9 cellular contexts compared by ENCODE assay signal in genomic region chr2:201452856-201453643, GRCh38. TPM values are rescaled to one million over a fixed set of nuclear protein-coding genes. Genes with fewer than 3 reads are reported as not detected.
DNase-seq lines count a peak whose midpoint lies in the region; ATAC-seq and TF ChIP-seq lines count a peak whose summit lies in the region.
"Had no signal": no experiment of that assay in that cellular context is flagged by ENCODE, and none has a peak within 500 bp of the region (broad histone marks: within the 10 kb centered on the region; RNA-seq: fewer than 3 reads in every experiment).

No MANE protein-coding gene starts in this region.

- H3K4me2 ChIP-seq in BLaER1 treated with 17β-estradiol and CSF1 and Interleukin-3, amounts not matched to agents 10 nM and 100 nM = peak overlapping the region; percentile 71 to 97 (median 85)

- no peak for DNase-seq in LNCaP clone FGC (ENCODE audit: low read depth)
- no peak for DNase-seq in colonic mucosa
- no peak for DNase-seq in natural killer cell
- DNase-seq in NCI-H345 treated with DMSO at 0.1 percent for 48 hours (lab: John Stamatoyannopoulos, UW; ENCODE audit: unreplicated experiment) = no peak
- DNase-seq in NCI-H2029 (lab: John Stamatoyannopoulos, UW) = no peak
- no peak for DNase-seq in UCSD-AML1 (lab: John Stamatoyannopoulos, UW; ENCODE audit: unreplicated experiment)
- DNase-seq: activated CD8-positive, alpha-beta memory T cell treated with anti-CD3 and anti-CD28 coated beads, Interleukin-2, amount 50 U/mL, for 48 hours had no signal

- no peaks in the 10 kb centered on the region for H3K27me3 Mint-ChIP-seq in natural killer cell (ENCODE audit: low read depth in 2 of 2)

- H3K4me1 Mint-ChIP-seq in natural killer cell = peaks cover 15 to 25% of the 10 kb centered on the region in 2 donors

- no peak overlapping the region for H3K27ac ChIP-seq in BLaER1 treated with 17β-estradiol and CSF1 and Interleukin-3, amounts not matched to agents 10 nM and 100 nM
- H3K27ac ChIP-seq in colonic mucosa = peak overlapping the region; percentile 87

- peaks cover 0 to 16% (median 1%) of the 10 kb centered on the region in 11 experiments; a peak in 7 of 22 replicates for H3K36me3 ChIP-seq in BLaER1 treated with 17β-estradiol and CSF1 and Interleukin-3, amounts not matched to agents 10 nM and 100 nM
- H3K36me3 ChIP-seq in colonic mucosa = no peaks in the 10 kb centered on the region

- H3K27me3 ChIP-seq in BLaER1 treated with 17β-estradiol and CSF1 and Interleukin-3, amounts not matched to agents 10 nM and 100 nM = no peaks in the 10 kb centered on the region
- H3K27me3 ChIP-seq in colonic mucosa = no peaks in the 10 kb centered on the region

- peak overlapping the region; percentile 91 for H3K4me3 Mint-ChIP-seq in natural killer cell

- H3K36me3 Mint-ChIP-seq in natural killer cell = no peaks in the 10 kb centered on the region

- TF ChIP-seq CTCF in LNCaP clone FGC (IDR thresholded peaks at IDR 0.05; ENCODE audit: control insufficient read depth, extremely low read depth, insufficient read depth) (no peak), colonic mucosa (IDR thresholded peaks at IDR 0.05) (no peak), natural killer cell (IDR thresholded peaks at IDR 0.05) (no peak)

- ATAC-seq in natural killer cell (no peak), HG03439 (IDR thresholded peaks at IDR 0.05; ENCODE audit: unreplicated experiment) (no peak)

- no peaks in the 10 kb centered on the region for H3K9me3 Mint-ChIP-seq in natural killer cell

- peak overlapping the region in 5 of 10 experiments; percentile 74 to 90 (median 85); a peak in 6 of 20 replicates for H3K4me3 ChIP-seq in BLaER1 treated with 17β-estradiol and CSF1 and Interleukin-3, amounts not matched to agents 10 nM and 100 nM
- H3K4me3 ChIP-seq in LNCaP clone FGC (ENCODE audit: low read depth, low read length) = peak overlapping the region; percentile 91
- peak overlapping the region; percentile 75 for H3K4me3 ChIP-seq in colonic mucosa

- peaks cover 19 to 40% (median 31%) of the 10 kb centered on the region in 10 experiments for H3K4me1 ChIP-seq in BLaER1 treated with 17β-estradiol and CSF1 and Interleukin-3, amounts not matched to agents 10 nM and 100 nM
- H3K4me1 ChIP-seq in colonic mucosa = peaks cover 19% of the 10 kb centered on the region

- H3K9me3 ChIP-seq in BLaER1 treated with 17β-estradiol and CSF1 and Interleukin-3, amounts not matched to agents 10 nM and 100 nM (replicated peaks in 1 of 11) = no peaks in the 10 kb centered on the region
- H3K9me3 ChIP-seq in colonic mucosa = no peaks in the 10 kb centered on the region

- no peaks in the 10 kb centered on the region; a peak in 1 of 22 replicates for H4K20me1 ChIP-seq in BLaER1 treated with 17β-estradiol and CSF1 and Interleukin-3, amounts not matched to agents 10 nM and 100 nM

- peak overlapping the region in 1 of 11 experiments; percentile 85; a peak in 1 of 22 replicates for H3K9ac ChIP-seq in BLaER1 treated with 17β-estradiol and CSF1 and Interleukin-3, amounts not matched to agents 10 nM and 100 nM
- peak overlapping the region in 1 of 2 donors; percentile 85 for H3K9ac ChIP-seq in colonic mucosa (ENCODE audit: low read depth in 2 of 2, low read length in 2 of 2)

- intact Hi-C loops in colonic mucosa (cut with DNase I) (no loop called here), natural killer cell (cut with micrococcal nuclease) (loop anchor here (5.0 kb wide), 3 partner anchors 566 to 1784 kb away; partner anchors contain the start of genes CYP20A1, NIF3L1 and PPIL3)

- peak overlapping the region in 1 of 2 donors; percentile 69 for H3K27ac Mint-ChIP-seq in natural killer cell

RNA-seq across cellular contexts. Expression of gene STRADB, which starts 1.5 kb away (rescaled TPM):
- 10 to 100 TPM; 50.0 to 50.9 TPM for total RNA-seq in colonic mucosa
- total RNA-seq in natural killer cell = 10 to 100 TPM; 11.8 to 15.3 (median 14.7) TPM

RNA-seq across cellular contexts. Expression of gene TRAK2, which starts 1.8 kb away (rescaled TPM):
- total RNA-seq in colonic mucosa = 10 to 100 TPM; 40.0 to 50.3 TPM
- 10 to 100 TPM; 19.2 to 29.4 (median 26.2) TPM for total RNA-seq in natural killer cell
